28 cellular contexts compared by ENCODE assay signal in genomic region chr12:91052021-91052420, GRCh38.
"Had no signal": no experiment of that assay in that cellular context is flagged by ENCODE, and none has a peak within 500 bp of the region (broad histone marks: within the 10 kb centered on the region; RNA-seq: fewer than 3 reads in every experiment).

No MANE protein-coding gene starts in this region.

- H3K4me2 ChIP-seq: neural progenitor cell had no signal

- H3K36me3 ChIP-seq: neural progenitor cell, ovary, right lobe of liver, sigmoid colon, stomach, thoracic aorta, thyroid gland, tibial nerve, upper lobe of left lung, vagina had no signal

- H2AFZ ChIP-seq: neural progenitor cell, parathyroid adenoma had no signal

- H3K79me2 ChIP-seq: parathyroid adenoma had no signal

- H3K4me3 ChIP-seq: neural progenitor cell, ovary, psoas muscle, right lobe of liver, sigmoid colon, stomach, thoracic aorta, thyroid gland, tibial nerve, upper lobe of left lung, vagina had no signal

- H3K27ac Mint-ChIP-seq: naive thymus-derived CD8-positive, alpha-beta T cell; natural killer cell treated with Interleukin-12 subunit alpha and Interleukin-12 subunit beta and Interleukin-15 and Interleukin-18, amount 100 ng/mL, for 72 hours; neural progenitor cell; progenitor cell of endocrine pancreas; stimulated activated effector memory CD8-positive, alpha-beta T cell treated with anti-CD3 and anti-CD28 coated beads, Interleukin-12 subunit alpha, Interleukin-12 subunit beta, amount 100 ng/mL, for 72 hours; stimulated activated naive B cell treated with anti-CD40 and anti-IgM and Interleukin-4, amounts not matched to agents 10 μg/mL and 1 μg/mL and 100 μg/mL, for 72 hours; stimulated activated naive CD8-positive, alpha-beta T cell treated with anti-CD3 and anti-CD28 coated beads, Interleukin-15, Interleukin-2, amounts not matched to agents 100 ng/mL and 50 ng/mL, for 24 hours had no signal

- H3K36me3 Mint-ChIP-seq: naive thymus-derived CD8-positive, alpha-beta T cell; natural killer cell treated with Interleukin-12 subunit alpha and Interleukin-12 subunit beta and Interleukin-15 and Interleukin-18, amount 100 ng/mL, for 72 hours; neural progenitor cell; stimulated activated effector memory CD8-positive, alpha-beta T cell treated with anti-CD3 and anti-CD28 coated beads, Interleukin-12 subunit alpha, Interleukin-12 subunit beta, amount 100 ng/mL, for 72 hours; stimulated activated naive B cell treated with anti-CD40 and anti-IgM and Interleukin-4, amounts not matched to agents 10 μg/mL and 1 μg/mL and 100 μg/mL, for 72 hours had no signal

- H3K9ac ChIP-seq: neural progenitor cell, parathyroid adenoma had no signal

- H3K9me3 ChIP-seq: ovary, psoas muscle, right lobe of liver, sigmoid colon, stomach, thoracic aorta, thyroid gland, tibial nerve, upper lobe of left lung, vagina had no signal

- H3K27me3 ChIP-seq: neural progenitor cell, ovary, right lobe of liver, sigmoid colon, stomach, thyroid gland, tibial nerve, upper lobe of left lung, vagina had no signal

- H3K27me3 Mint-ChIP-seq: natural killer cell treated with Interleukin-12 subunit alpha and Interleukin-12 subunit beta and Interleukin-15 and Interleukin-18, amount 100 ng/mL, for 72 hours; progenitor cell of endocrine pancreas; stimulated activated naive B cell treated with anti-CD40 and anti-IgM and Interleukin-4, amounts not matched to agents 10 μg/mL and 1 μg/mL and 100 μg/mL, for 72 hours; stimulated activated naive CD8-positive, alpha-beta T cell treated with anti-CD3 and anti-CD28 coated beads, Interleukin-15, Interleukin-2, amounts not matched to agents 100 ng/mL and 50 ng/mL, for 24 hours had no signal

- H3K9me3 Mint-ChIP-seq: naive thymus-derived CD8-positive, alpha-beta T cell; natural killer cell treated with Interleukin-12 subunit alpha and Interleukin-12 subunit beta and Interleukin-15 and Interleukin-18, amount 100 ng/mL, for 72 hours; neural progenitor cell; stimulated activated effector memory CD8-positive, alpha-beta T cell treated with anti-CD3 and anti-CD28 coated beads, Interleukin-12 subunit alpha, Interleukin-12 subunit beta, amount 100 ng/mL, for 72 hours; stimulated activated naive B cell treated with anti-CD40 and anti-IgM and Interleukin-4, amounts not matched to agents 10 μg/mL and 1 μg/mL and 100 μg/mL, for 72 hours; stimulated activated naive CD8-positive, alpha-beta T cell treated with anti-CD3 and anti-CD28 coated beads, Interleukin-15, Interleukin-2, amounts not matched to agents 100 ng/mL and 50 ng/mL, for 24 hours had no signal

- DNase-seq: naive thymus-derived CD8-positive, alpha-beta T cell; occipital lobe; ovary; posterior cingulate gyrus; psoas muscle; right cardiac atrium; right lobe of liver; sigmoid colon; small intestine; stimulated activated CD4-positive, alpha-beta T cell treated with anti-CD3 and anti-CD28 coated beads, Interleukin-15, amount 100 ng/mL, for 24 hours; stimulated activated CD4-positive, alpha-beta T cell treated with anti-CD3 and anti-CD28 coated beads, Interleukin-2, amount 100 ng/mL, for 24 hours; stimulated activated CD4-positive, alpha-beta T cell treated with anti-CD3 and anti-CD28 coated beads, Interleukin-2, amount 100 ng/mL, for 48 hours; stimulated activated CD4-positive, alpha-beta T cell treated with anti-CD3 and anti-CD28 coated beads, Interleukin-4, amount 100 ng/mL, for 24 hours; stimulated activated naive B cell treated with anti-CD40 and anti-IgM and Interleukin-4, amounts not matched to agents 10 μg/mL and 1 μg/mL and 100 μg/mL, for 72 hours; stimulated activated naive CD4-positive, alpha-beta T cell treated with Interleukin-2 at 50 U/mL for 16 hours; stomach; thyroid gland; trophoblast cell; upper lobe of left lung had no signal

- H3K4me1 Mint-ChIP-seq: naive thymus-derived CD8-positive, alpha-beta T cell; stimulated activated effector memory CD8-positive, alpha-beta T cell treated with anti-CD3 and anti-CD28 coated beads, Interleukin-12 subunit alpha, Interleukin-12 subunit beta, amount 100 ng/mL, for 72 hours; stimulated activated naive B cell treated with anti-CD40 and anti-IgM and Interleukin-4, amounts not matched to agents 10 μg/mL and 1 μg/mL and 100 μg/mL, for 72 hours had no signal

- H3K27ac ChIP-seq: neural progenitor cell, ovary, parathyroid adenoma, psoas muscle, right lobe of liver, sigmoid colon, stomach, thoracic aorta, thyroid gland, tibial nerve, upper lobe of left lung, vagina had no signal

- H3K4me3 Mint-ChIP-seq: naive thymus-derived CD8-positive, alpha-beta T cell; natural killer cell treated with Interleukin-12 subunit alpha and Interleukin-12 subunit beta and Interleukin-15 and Interleukin-18, amount 100 ng/mL, for 72 hours; neural progenitor cell; stimulated activated effector memory CD8-positive, alpha-beta T cell treated with anti-CD3 and anti-CD28 coated beads, Interleukin-12 subunit alpha, Interleukin-12 subunit beta, amount 100 ng/mL, for 72 hours; stimulated activated naive B cell treated with anti-CD40 and anti-IgM and Interleukin-4, amounts not matched to agents 10 μg/mL and 1 μg/mL and 100 μg/mL, for 72 hours; stimulated activated naive CD8-positive, alpha-beta T cell treated with anti-CD3 and anti-CD28 coated beads, Interleukin-15, Interleukin-2, amounts not matched to agents 100 ng/mL and 50 ng/mL, for 24 hours had no signal

- H3K4me1 ChIP-seq: neural progenitor cell, parathyroid adenoma, psoas muscle, right lobe of liver, thyroid gland, upper lobe of left lung, vagina had no signal
